2 cellular contexts compared by ENCODE assay signal in the genomic region with DNA sequence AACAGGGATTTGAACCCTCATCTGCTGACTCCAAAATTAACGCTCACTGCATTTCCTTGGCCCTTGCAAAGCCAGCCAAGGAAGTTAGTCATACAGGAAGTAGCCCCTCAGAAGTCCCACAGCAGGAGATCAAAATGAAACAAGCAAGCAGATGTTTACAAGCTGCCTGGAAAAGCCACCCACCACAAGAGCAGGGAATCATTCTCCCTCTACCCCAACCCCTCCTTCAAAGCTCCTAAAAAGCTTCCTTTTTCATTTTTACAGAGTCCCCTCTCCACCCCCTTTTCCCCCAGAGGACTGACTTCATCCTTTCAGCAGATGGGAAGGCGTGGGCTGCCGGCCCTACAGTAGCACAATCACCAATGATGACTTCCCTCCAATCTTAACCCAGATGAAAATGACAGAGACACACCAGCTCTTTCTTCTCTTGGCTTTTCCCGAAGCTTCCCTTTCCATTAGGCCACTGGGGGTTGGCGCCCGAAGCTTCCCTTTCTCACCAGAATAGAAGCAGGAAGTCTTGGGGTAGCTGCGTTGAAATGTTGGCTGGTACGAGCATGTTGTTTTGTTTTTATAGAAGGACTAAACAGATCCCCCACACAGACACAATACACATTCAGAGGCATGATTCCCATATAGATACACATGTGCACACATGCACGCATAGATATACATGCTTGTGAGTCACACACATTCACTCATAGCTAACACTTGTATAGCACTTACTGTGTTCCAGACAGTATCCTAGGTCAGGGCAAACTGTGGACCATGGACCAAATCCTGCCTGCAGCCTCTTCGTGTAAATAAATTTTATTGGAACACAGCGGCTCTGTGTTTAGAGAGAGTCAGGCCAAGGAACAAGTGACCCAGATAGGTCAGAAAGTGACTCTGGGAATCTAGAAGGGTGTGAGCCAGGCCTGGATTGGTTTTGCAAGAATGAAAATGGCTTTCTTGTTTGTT.
TF ChIP-seq lines count a peak whose summit lies in the region.

No MANE protein-coding gene starts in this region.

TF ChIP-seq in GM23338, 12 proteins besides CTCF, POLR2A, EP300 and RAD21 (continues in another document):
- TF ChIP-seq EZH2phosphoT487 (IDR thresholded peaks at IDR 0.05; ENCODE audit: unreplicated experiment) = no peak
- no peak for TF ChIP-seq ZNF331 (CRISPR knock-in tag; IDR thresholded peaks at IDR 0.05; ENCODE audit: low read depth)
- TF ChIP-seq, protein P1, sequence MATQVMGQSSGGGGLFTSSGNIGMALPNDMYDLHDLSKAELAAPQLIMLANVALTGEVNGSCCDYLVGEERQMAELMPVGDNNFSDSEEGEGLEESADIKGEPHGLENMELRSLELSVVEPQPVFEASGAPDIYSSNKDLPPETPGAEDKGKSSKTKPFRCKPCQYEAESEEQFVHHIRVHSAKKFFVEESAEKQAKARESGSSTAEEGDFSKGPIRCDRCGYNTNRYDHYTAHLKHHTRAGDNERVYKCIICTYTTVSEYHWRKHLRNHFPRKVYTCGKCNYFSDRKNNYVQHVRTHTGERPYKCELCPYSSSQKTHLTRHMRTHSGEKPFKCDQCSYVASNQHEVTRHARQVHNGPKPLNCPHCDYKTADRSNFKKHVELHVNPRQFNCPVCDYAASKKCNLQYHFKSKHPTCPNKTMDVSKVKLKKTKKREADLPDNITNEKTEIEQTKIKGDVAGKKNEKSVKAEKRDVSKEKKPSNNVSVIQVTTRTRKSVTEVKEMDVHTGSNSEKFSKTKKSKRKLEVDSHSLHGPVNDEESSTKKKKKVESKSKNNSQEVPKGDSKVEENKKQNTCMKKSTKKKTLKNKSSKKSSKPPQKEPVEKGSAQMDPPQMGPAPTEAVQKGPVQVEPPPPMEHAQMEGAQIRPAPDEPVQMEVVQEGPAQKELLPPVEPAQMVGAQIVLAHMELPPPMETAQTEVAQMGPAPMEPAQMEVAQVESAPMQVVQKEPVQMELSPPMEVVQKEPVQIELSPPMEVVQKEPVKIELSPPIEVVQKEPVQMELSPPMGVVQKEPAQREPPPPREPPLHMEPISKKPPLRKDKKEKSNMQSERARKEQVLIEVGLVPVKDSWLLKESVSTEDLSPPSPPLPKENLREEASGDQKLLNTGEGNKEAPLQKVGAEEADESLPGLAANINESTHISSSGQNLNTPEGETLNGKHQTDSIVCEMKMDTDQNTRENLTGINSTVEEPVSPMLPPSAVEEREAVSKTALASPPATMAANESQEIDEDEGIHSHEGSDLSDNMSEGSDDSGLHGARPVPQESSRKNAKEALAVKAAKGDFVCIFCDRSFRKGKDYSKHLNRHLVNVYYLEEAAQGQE (IDR thresholded peaks at IDR 0.05; ENCODE audit: unreplicated experiment) = no peak
- no peak for TF ChIP-seq JUNB (IDR thresholded peaks at IDR 0.05; ENCODE audit: unreplicated experiment)
- TF ChIP-seq POLR2AphosphoS5 (IDR thresholded peaks at IDR 0.05; ENCODE audit: low read depth) = no peak
- no peak for TF ChIP-seq ZNF114 (CRISPR knock-in tag; IDR thresholded peaks at IDR 0.05)
- no peak for TF ChIP-seq CREB1 (CRISPR knock-in tag; IDR thresholded peaks at IDR 0.05; ENCODE audit: low read depth)
- TF ChIP-seq, protein P2, sequence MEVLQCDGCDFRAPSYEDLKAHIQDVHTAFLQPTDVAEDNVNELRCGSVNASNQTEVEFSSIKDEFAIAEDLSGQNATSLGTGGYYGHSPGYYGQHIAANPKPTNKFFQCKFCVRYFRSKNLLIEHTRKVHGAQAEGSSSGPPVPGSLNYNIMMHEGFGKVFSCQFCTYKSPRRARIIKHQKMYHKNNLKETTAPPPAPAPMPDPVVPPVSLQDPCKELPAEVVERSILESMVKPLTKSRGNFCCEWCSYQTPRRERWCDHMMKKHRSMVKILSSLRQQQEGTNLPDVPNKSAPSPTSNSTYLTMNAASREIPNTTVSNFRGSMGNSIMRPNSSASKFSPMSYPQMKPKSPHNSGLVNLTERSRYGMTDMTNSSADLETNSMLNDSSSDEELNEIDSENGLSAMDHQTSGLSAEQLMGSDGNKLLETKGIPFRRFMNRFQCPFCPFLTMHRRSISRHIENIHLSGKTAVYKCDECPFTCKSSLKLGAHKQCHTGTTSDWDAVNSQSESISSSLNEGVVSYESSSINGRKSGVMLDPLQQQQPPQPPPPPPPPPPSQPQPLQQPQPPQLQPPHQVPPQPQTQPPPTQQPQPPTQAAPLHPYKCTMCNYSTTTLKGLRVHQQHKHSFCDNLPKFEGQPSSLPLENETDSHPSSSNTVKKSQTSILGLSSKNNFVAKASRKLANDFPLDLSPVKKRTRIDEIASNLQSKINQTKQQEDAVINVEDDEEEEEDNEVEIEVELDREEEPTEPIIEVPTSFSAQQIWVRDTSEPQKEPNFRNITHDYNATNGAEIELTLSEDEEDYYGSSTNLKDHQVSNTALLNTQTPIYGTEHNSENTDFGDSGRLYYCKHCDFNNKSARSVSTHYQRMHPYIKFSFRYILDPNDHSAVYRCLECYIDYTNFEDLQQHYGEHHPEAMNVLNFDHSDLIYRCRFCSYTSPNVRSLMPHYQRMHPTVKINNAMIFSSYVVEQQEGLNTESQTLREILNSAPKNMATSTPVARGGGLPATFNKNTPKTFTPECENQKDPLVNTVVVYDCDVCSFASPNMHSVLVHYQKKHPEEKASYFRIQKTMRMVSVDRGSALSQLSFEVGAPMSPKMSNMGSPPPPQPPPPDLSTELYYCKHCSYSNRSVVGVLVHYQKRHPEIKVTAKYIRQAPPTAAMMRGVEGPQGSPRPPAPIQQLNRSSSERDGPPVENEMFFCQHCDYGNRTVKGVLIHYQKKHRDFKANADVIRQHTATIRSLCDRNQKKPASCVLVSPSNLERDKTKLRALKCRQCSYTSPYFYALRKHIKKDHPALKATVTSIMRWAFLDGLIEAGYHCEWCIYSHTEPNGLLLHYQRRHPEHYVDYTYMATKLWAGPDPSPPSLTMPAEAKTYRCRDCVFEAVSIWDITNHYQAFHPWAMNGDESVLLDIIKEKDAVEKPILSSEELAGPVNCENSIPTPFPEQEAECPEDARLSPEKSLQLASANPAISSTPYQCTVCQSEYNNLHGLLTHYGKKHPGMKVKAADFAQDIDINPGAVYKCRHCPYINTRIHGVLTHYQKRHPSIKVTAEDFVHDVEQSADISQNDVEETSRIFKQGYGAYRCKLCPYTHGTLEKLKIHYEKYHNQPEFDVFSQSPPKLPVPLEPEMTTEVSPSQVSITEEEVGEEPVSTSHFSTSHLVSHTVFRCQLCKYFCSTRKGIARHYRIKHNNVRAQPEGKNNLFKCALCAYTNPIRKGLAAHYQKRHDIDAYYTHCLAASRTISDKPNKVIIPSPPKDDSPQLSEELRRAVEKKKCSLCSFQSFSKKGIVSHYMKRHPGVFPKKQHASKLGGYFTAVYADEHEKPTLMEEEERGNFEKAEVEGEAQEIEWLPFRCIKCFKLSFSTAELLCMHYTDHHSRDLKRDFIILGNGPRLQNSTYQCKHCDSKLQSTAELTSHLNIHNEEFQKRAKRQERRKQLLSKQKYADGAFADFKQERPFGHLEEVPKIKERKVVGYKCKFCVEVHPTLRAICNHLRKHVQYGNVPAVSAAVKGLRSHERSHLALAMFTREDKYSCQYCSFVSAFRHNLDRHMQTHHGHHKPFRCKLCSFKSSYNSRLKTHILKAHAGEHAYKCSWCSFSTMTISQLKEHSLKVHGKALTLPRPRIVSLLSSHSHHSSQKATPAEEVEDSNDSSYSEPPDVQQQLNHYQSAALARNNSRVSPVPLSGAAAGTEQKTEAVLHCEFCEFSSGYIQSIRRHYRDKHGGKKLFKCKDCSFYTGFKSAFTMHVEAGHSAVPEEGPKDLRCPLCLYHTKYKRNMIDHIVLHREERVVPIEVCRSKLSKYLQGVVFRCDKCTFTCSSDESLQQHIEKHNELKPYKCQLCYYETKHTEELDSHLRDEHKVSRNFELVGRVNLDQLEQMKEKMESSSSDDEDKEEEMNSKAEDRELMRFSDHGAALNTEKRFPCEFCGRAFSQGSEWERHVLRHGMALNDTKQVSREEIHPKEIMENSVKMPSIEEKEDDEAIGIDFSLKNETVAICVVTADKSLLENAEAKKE (CRISPR knock-in tag; IDR thresholded peaks at IDR 0.05) = no peak
- TF ChIP-seq STAT1 (IDR thresholded peaks at IDR 0.05; ENCODE audit: unreplicated experiment) = no peak

TF ChIP-seq in HepG2, 621 proteins besides CTCF, POLR2A, EP300 and RAD21 (continues in another document):
- TF ChIP-seq PPARG (CRISPR knock-in tag; conservative IDR thresholded peaks at IDR 0.05) = no peak
- no peak for TF ChIP-seq TMF1 (CRISPR knock-in tag; IDR thresholded peaks at IDR 0.05; ENCODE audit: low read depth)
- TF ChIP-seq TCF7L2 (IDR thresholded peaks at IDR 0.05; ENCODE audit: low read depth, low read length) = no peak
- TF ChIP-seq CHD4 (IDR thresholded peaks at IDR 0.05; ENCODE audit: borderline replicate concordance, low read length) = no peak
- TF ChIP-seq, protein P3, sequence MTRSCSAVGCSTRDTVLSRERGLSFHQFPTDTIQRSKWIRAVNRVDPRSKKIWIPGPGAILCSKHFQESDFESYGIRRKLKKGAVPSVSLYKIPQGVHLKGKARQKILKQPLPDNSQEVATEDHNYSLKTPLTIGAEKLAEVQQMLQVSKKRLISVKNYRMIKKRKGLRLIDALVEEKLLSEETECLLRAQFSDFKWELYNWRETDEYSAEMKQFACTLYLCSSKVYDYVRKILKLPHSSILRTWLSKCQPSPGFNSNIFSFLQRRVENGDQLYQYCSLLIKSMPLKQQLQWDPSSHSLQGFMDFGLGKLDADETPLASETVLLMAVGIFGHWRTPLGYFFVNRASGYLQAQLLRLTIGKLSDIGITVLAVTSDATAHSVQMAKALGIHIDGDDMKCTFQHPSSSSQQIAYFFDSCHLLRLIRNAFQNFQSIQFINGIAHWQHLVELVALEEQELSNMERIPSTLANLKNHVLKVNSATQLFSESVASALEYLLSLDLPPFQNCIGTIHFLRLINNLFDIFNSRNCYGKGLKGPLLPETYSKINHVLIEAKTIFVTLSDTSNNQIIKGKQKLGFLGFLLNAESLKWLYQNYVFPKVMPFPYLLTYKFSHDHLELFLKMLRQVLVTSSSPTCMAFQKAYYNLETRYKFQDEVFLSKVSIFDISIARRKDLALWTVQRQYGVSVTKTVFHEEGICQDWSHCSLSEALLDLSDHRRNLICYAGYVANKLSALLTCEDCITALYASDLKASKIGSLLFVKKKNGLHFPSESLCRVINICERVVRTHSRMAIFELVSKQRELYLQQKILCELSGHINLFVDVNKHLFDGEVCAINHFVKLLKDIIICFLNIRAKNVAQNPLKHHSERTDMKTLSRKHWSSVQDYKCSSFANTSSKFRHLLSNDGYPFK (CRISPR knock-in tag; IDR thresholded peaks at IDR 0.05; ENCODE audit: borderline replicate concordance) = no peak
- TF ChIP-seq BRCA1 (CRISPR knock-in tag; IDR thresholded peaks at IDR 0.05) = no peak
- TF ChIP-seq, protein P4, sequence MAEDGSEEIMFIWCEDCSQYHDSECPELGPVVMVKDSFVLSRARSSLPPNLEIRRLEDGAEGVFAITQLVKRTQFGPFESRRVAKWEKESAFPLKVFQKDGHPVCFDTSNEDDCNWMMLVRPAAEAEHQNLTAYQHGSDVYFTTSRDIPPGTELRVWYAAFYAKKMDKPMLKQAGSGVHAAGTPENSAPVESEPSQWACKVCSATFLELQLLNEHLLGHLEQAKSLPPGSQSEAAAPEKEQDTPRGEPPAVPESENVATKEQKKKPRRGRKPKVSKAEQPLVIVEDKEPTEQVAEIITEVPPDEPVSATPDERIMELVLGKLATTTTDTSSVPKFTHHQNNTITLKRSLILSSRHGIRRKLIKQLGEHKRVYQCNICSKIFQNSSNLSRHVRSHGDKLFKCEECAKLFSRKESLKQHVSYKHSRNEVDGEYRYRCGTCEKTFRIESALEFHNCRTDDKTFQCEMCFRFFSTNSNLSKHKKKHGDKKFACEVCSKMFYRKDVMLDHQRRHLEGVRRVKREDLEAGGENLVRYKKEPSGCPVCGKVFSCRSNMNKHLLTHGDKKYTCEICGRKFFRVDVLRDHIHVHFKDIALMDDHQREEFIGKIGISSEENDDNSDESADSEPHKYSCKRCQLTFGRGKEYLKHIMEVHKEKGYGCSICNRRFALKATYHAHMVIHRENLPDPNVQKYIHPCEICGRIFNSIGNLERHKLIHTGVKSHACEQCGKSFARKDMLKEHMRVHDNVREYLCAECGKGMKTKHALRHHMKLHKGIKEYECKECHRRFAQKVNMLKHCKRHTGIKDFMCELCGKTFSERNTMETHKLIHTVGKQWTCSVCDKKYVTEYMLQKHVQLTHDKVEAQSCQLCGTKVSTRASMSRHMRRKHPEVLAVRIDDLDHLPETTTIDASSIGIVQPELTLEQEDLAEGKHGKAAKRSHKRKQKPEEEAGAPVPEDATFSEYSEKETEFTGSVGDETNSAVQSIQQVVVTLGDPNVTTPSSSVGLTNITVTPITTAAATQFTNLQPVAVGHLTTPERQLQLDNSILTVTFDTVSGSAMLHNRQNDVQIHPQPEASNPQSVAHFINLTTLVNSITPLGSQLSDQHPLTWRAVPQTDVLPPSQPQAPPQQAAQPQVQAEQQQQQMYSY (CRISPR knock-in tag; IDR thresholded peaks at IDR 0.05) = no peak
- TF ChIP-seq TGIF2 (CRISPR knock-in tag; IDR thresholded peaks at IDR 0.05) = no peak
- TF ChIP-seq, protein P5, sequence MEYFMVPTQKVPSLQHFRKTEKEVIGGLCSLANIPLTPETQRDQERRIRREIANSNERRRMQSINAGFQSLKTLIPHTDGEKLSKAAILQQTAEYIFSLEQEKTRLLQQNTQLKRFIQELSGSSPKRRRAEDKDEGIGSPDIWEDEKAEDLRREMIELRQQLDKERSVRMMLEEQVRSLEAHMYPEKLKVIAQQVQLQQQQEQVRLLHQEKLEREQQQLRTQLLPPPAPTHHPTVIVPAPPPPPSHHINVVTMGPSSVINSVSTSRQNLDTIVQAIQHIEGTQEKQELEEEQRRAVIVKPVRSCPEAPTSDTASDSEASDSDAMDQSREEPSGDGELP (IDR thresholded peaks at IDR 0.05; ENCODE audit: borderline replicate concordance, low read depth) = no peak
- no peak for TF ChIP-seq MYNN (CRISPR knock-in tag; IDR thresholded peaks at IDR 0.05; ENCODE audit: low read depth)
- no peak for TF ChIP-seq NFE2 (CRISPR knock-in tag; IDR thresholded peaks at IDR 0.05)
- TF ChIP-seq, protein P6, sequence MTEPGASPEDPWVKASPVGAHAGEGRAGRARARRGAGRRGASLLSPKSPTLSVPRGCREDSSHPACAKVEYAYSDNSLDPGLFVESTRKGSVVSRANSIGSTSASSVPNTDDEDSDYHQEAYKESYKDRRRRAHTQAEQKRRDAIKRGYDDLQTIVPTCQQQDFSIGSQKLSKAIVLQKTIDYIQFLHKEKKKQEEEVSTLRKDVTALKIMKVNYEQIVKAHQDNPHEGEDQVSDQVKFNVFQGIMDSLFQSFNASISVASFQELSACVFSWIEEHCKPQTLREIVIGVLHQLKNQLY (CRISPR knock-in tag; IDR thresholded peaks at IDR 0.05) = no peak
- TF ChIP-seq KMT2B (CRISPR knock-in tag; IDR thresholded peaks at IDR 0.05) = no peak
- TF ChIP-seq NFYB (CRISPR knock-in tag; IDR thresholded peaks at IDR 0.05) = no peak
- TF ChIP-seq, protein P7, sequence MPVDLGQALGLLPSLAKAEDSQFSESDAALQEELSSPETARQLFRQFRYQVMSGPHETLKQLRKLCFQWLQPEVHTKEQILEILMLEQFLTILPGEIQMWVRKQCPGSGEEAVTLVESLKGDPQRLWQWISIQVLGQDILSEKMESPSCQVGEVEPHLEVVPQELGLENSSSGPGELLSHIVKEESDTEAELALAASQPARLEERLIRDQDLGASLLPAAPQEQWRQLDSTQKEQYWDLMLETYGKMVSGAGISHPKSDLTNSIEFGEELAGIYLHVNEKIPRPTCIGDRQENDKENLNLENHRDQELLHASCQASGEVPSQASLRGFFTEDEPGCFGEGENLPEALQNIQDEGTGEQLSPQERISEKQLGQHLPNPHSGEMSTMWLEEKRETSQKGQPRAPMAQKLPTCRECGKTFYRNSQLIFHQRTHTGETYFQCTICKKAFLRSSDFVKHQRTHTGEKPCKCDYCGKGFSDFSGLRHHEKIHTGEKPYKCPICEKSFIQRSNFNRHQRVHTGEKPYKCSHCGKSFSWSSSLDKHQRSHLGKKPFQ (CRISPR knock-in tag; IDR thresholded peaks at IDR 0.05; ENCODE audit: insufficient replicate concordance) = peak; percentile 41
- no peak for TF ChIP-seq ZFP62 (CRISPR knock-in tag; IDR thresholded peaks at IDR 0.05)
- TF ChIP-seq POLR2AphosphoS5 (IDR thresholded peaks at IDR 0.05; ENCODE audit: low read depth, low read length) = no peak
- no peak for TF ChIP-seq NFIB (CRISPR knock-in tag; IDR thresholded peaks at IDR 0.05; ENCODE audit: borderline replicate concordance)
- no peak for TF ChIP-seq SETDB1 (CRISPR knock-in tag; IDR thresholded peaks at IDR 0.05; ENCODE audit: borderline replicate concordance)
- TF ChIP-seq RNF2 (conservative IDR thresholded peaks at IDR 0.05; ENCODE audit: low read depth) = no peak
